ENCODE assay signal across 8 cellular contexts in genomic region chr12:54216580-54217308, GRCh38. TPM values are rescaled to one million over a fixed set of nuclear protein-coding genes. Genes with fewer than 3 reads are reported as not detected.
DNase-seq lines count a peak whose midpoint lies in the region; ATAC-seq and TF ChIP-seq lines count a peak whose summit lies in the region.

No MANE protein-coding gene starts in this region.

- peaks cover 10% of the 10 kb centered on the region for H3K36me3 Mint-ChIP-seq in Calu3 (ENCODE audit: insufficient read depth, unreplicated experiment)

- no peaks in the 10 kb centered on the region for H3K9me3 Mint-ChIP-seq in Calu3 (ENCODE audit: low read depth, unreplicated experiment)

- H3K4me1 Mint-ChIP-seq in Calu3 (ENCODE audit: low read depth, unreplicated experiment), result peaks cover 16% of the 10 kb centered on the region

- intact Hi-C loops in Calu3 (cut with micrococcal nuclease; ENCODE audit: unreplicated experiment), result no loop called here

- H3K27ac Mint-ChIP-seq in Calu3 (ENCODE audit: unreplicated experiment), result no peak overlapping the region

- CTCF ChIA-PET in Calu3 (lab: Charles Lee), result no interaction called here

- BruUV-seq in Calu3 (replicated peaks; lab: Mats Ljungman, UMichigan), result no TSS peak

- H3K27me3 Mint-ChIP-seq in Calu3 (ENCODE audit: unreplicated experiment), result peaks cover 60% of the 10 kb centered on the region

- DNase-seq in Calu3 (peak; percentile 82), NCI-H510A (lab: John Stamatoyannopoulos, UW) (peak; percentile 79), cerebellum (ENCODE audit: low spot score) (peak; percentile 85), left kidney (ENCODE audit: low read depth, low spot score) (peak; percentile 98)
- peak; percentile 58 for DNase-seq in activated CD4-positive, alpha-beta T cell treated with anti-CD3 and anti-CD28 coated beads for 1 hour
- peak; percentile 66 for DNase-seq in stimulated activated CD4-positive, alpha-beta T cell treated with anti-CD3 and anti-CD28 coated beads, Interleukin-1b, Interleukin-23, amount 100 ng/mL, for 48 hours

- TF ChIP-seq CTCF in Calu3 (IDR thresholded peaks at IDR 0.05; ENCODE audit: unreplicated experiment), result peak; percentile 47

- peak; percentile 39 for ATAC-seq in HG03064 (IDR thresholded peaks at IDR 0.05; ENCODE audit: low read depth, unreplicated experiment)
- ATAC-seq in HG02970 (IDR thresholded peaks at IDR 0.05; ENCODE audit: low FRiP score, unreplicated experiment), result no peak

- H3K4me3 Mint-ChIP-seq in Calu3 (ENCODE audit: low read depth, unreplicated experiment), result peak overlapping the region; percentile 56

RNA-seq across cellular contexts. Expression of gene SMUG1, which starts 28.0 kb away (rescaled TPM):
- total RNA-seq in Calu3 (2022) (66.2 and 69.4 TPM in 2 replicates), cerebellum (26.0 TPM)
